10 cellular contexts compared by ENCODE assay signal in the genomic region with DNA sequence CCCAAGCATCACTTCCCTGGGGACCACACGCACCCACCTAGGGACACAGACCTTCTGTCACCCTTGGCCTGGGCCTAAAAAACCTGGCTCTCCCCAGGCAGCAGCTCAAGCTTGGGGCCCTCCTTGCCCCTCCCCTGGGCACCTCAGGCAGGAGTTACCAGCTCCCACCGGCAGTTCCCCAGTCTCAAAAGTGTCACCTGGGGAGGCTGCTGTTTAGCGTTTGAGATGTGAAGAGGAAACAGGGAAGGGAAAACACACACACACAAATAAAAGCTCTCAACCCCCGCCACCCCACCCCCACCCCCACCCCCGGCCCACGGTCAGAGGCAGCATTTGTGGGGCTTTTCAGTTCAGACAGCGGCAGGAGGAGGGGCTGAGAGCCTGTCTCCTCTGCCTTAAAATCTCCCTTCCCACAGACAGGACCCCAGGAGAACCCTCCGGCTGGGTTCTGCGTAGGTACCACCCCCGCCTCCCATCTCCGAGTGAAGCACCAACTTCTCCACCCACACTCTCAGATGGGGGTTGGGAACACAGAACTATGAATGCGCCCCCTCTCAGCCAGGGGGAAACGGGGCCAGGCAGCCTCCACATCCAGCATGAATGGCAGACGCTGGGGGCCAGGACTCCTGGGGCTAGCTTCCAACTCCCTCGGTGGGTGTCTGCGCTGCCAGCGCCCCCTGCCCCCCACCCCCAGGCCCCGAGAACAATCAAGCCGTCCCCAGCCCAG. TPM values are rescaled to one million over a fixed set of nuclear protein-coding genes. Genes with fewer than 3 reads are reported as not detected.
DNase-seq lines count a peak whose midpoint lies in the region; ATAC-seq and TF ChIP-seq lines count a peak whose summit lies in the region.
"Had no signal": no experiment of that assay in that cellular context is flagged by ENCODE, and none has a peak within 500 bp of the region (broad histone marks: within the 10 kb centered on the region; RNA-seq: fewer than 3 reads in every experiment).

No MANE protein-coding gene starts in this region.

- H3K27me3 ChIP-seq in BLaER1 treated with 17β-estradiol and CSF1 and Interleukin-3, amounts not matched to agents 10 nM and 100 nM: 0 out of 22 replicates have a peak, but pooled peaks cover 0 to 2% (median 0%) of the 10 kb centered on the region in 11 experiments
- H3K27me3 ChIP-seq in HUES6 (ENCODE audit: control insufficient read depth, insufficient read depth, low read length) (no peaks in the 10 kb centered on the region), mammary epithelial cell (ENCODE audit: insufficient read depth, low read length) (no peaks in the 10 kb centered on the region)

- DNase-seq in mammary epithelial cell: no peak
- DNase-seq in neural crest cell (ENCODE audit: low read depth, low spot score): no peak
- no peak for DNase-seq in stimulated activated CD4-positive, alpha-beta T cell treated with anti-CD3 and anti-CD28 coated beads, Interleukin-2, amount 100 ng/mL, for 24 hours
- no peak for DNase-seq in GOT3 (lab: John Stamatoyannopoulos, UW)
- DNase-seq: effector memory CD4-positive, alpha-beta T cell; NCI-H1092 had no signal

- ATAC-seq in HG03045 (IDR thresholded peaks at IDR 0.05; ENCODE audit: unreplicated experiment): no peak
- no peak for ATAC-seq in HG02610 (IDR thresholded peaks at IDR 0.05; ENCODE audit: unreplicated experiment)

- H3K27ac ChIP-seq in BLaER1 treated with 17β-estradiol and CSF1 and Interleukin-3, amounts not matched to agents 10 nM and 100 nM: peak overlapping the region in 2 of 11 experiments; percentile 8 to 18; a peak in 2 of 22 replicates
- no peak overlapping the region; the same call in 1 of the 2 replicates for H3K27ac ChIP-seq in HUES6 (ENCODE audit: low read depth, low read length)
- H3K27ac ChIP-seq in mammary epithelial cell (ENCODE audit: insufficient read depth, low read depth, low read length): no peak overlapping the region

- peaks cover 68 to 74% (median 72%) of the 10 kb centered on the region in 11 experiments for H4K20me1 ChIP-seq in BLaER1 treated with 17β-estradiol and CSF1 and Interleukin-3, amounts not matched to agents 10 nM and 100 nM
- H4K20me1 ChIP-seq in mammary epithelial cell (ENCODE audit: insufficient read depth, low read length): peaks cover 13% of the 10 kb centered on the region

- no peak overlapping the region for H2AFZ ChIP-seq in mammary epithelial cell (ENCODE audit: low read depth, low read length)

- TF ChIP-seq CTCF in mammary epithelial cell (conservative IDR thresholded peaks at IDR 0.05 in 1 of 2, IDR thresholded peaks at IDR 0.05 in 1 of 2; ENCODE audit: extremely low read depth in 1 of 2, insufficient read depth in 1 of 2, low read depth in 1 of 2, low read length in 2 of 2): no peak
- TF ChIP-seq CTCF in neural crest cell (conservative IDR thresholded peaks at IDR 0.05): no peak

- no peak overlapping the region for H3K27ac Mint-ChIP-seq in neural crest cell (ENCODE audit: unreplicated experiment)

- H3K4me3 ChIP-seq in BLaER1 treated with 17β-estradiol and CSF1 and Interleukin-3, amounts not matched to agents 10 nM and 100 nM: peak overlapping the region in 3 of 10 experiments; percentile 34 to 93 (median 41); a peak in 6 of 20 replicates
- H3K4me3 ChIP-seq in HUES6 (ENCODE audit: low read depth, low read length) (peak overlapping the region; percentile 91), mammary epithelial cell (replicated peaks in 1 of 3; ENCODE audit: insufficient read depth in 1 of 3, low read depth in 2 of 3, low read length in 3 of 3) (no peak overlapping the region)

- H3K36me3 Mint-ChIP-seq in neural crest cell (ENCODE audit: low read depth): peaks cover 1% of the 10 kb centered on the region

- H3K4me3 Mint-ChIP-seq in neural crest cell: peak overlapping the region; percentile 41

- no peaks in the 10 kb centered on the region for H3K9me3 Mint-ChIP-seq in neural crest cell

- peaks cover 2% of the 10 kb centered on the region for H3K27me3 Mint-ChIP-seq in neural crest cell (ENCODE audit: low read depth)

- H3K9me3 ChIP-seq in BLaER1 treated with 17β-estradiol and CSF1 and Interleukin-3, amounts not matched to agents 10 nM and 100 nM (replicated peaks in 1 of 11): peaks cover 0 to 7% (median 5%) of the 10 kb centered on the region in 11 experiments; a peak in 10 of 22 replicates
- H3K9me3 ChIP-seq in HUES6 (ENCODE audit: control insufficient read depth, insufficient read depth, low read depth, low read length): no peaks in the 10 kb centered on the region
- H3K9me3 ChIP-seq in mammary epithelial cell (replicated peaks; ENCODE audit: insufficient read depth, low read length): no peaks in the 10 kb centered on the region

- in situ Hi-C loops in mammary epithelial cell (cut with MboI; ENCODE audit: low sequenced_read_pairs in 2 of 2): no loop called here

- dilution Hi-C loops in mammary epithelial cell (cut with HindIII; ENCODE audit: low sequenced_read_pairs): no loop called here

- intact Hi-C loops in mammary epithelial cell (cut with micrococcal nuclease): loop anchor here (10.0 kb wide), 1 partner anchor 180 kb away; no protein-coding TSS in a partner anchor

- peaks cover 49% of the 10 kb centered on the region for H3K4me1 Mint-ChIP-seq in neural crest cell

- peak overlapping the region in 6 of 11 experiments; percentile 28 to 57 (median 41); a peak in 5 of 22 replicates for H3K9ac ChIP-seq in BLaER1 treated with 17β-estradiol and CSF1 and Interleukin-3, amounts not matched to agents 10 nM and 100 nM
- H3K9ac ChIP-seq in HUES6 (ENCODE audit: low read length) (peak overlapping the region; percentile 13), mammary epithelial cell (ENCODE audit: insufficient read depth, low read length) (no peak overlapping the region)

- peaks cover 63 to 73% (median 69%) of the 10 kb centered on the region in 10 experiments for H3K4me1 ChIP-seq in BLaER1 treated with 17β-estradiol and CSF1 and Interleukin-3, amounts not matched to agents 10 nM and 100 nM
- peaks cover 53% of the 10 kb centered on the region for H3K4me1 ChIP-seq in HUES6 (ENCODE audit: control insufficient read depth, insufficient read depth, low read length)
- peaks cover 27% of the 10 kb centered on the region for H3K4me1 ChIP-seq in mammary epithelial cell (ENCODE audit: insufficient read depth, low read length)

- H3K4me2 ChIP-seq in BLaER1 treated with 17β-estradiol and CSF1 and Interleukin-3, amounts not matched to agents 10 nM and 100 nM: peak overlapping the region; percentile 64 to 100 (median 96)
- H3K4me2 ChIP-seq in mammary epithelial cell (ENCODE audit: insufficient read depth, low read depth, low read length): peak overlapping the region; percentile 50

- no TSS peak for BruUV-seq in mammary epithelial cell (replicated peaks; lab: Mats Ljungman, UMichigan)

- H3K36me3 ChIP-seq in BLaER1 treated with 17β-estradiol and CSF1 and Interleukin-3, amounts not matched to agents 10 nM and 100 nM: peaks cover 0 to 22% (median 6%) of the 10 kb centered on the region in 11 experiments; a peak in 13 of 22 replicates
- H3K36me3 ChIP-seq in HUES6 (ENCODE audit: control insufficient read depth, insufficient read depth, low read length) (no peaks in the 10 kb centered on the region), mammary epithelial cell (ENCODE audit: insufficient read depth, low read length) (no peaks in the 10 kb centered on the region)

- H3K79me2 ChIP-seq in mammary epithelial cell (ENCODE audit: insufficient read depth, low read length): peaks cover 79% of the 10 kb centered on the region

- WGBS in mammary epithelial cell (ENCODE audit: low coverage, missing lambda C conversion rate): 41% methylated on average over 10 of the region's 19 CpGs

- CTCF ChIA-PET in mammary epithelial cell (lab: Charles Lee; ENCODE audit: low non-redundant PET): no interaction called here

RNA-seq across cellular contexts. Expression of gene NCOR2, which starts 3.0 kb away (rescaled TPM):
- 100 to 1,000 TPM in 1 of 2 donors, 10 to 100 TPM in 1; 70.5 to 158 TPM for total RNA-seq in mammary epithelial cell
- polyA plus RNA-seq in mammary epithelial cell: 18.9 TPM
- polyA minus RNA-seq in mammary epithelial cell: 117 TPM
- total RNA-seq in neural crest cell: 143 and 144 TPM in 2 replicates
